Comparison of ENCODE assay signal across 8 cellular contexts in the genomic region with DNA sequence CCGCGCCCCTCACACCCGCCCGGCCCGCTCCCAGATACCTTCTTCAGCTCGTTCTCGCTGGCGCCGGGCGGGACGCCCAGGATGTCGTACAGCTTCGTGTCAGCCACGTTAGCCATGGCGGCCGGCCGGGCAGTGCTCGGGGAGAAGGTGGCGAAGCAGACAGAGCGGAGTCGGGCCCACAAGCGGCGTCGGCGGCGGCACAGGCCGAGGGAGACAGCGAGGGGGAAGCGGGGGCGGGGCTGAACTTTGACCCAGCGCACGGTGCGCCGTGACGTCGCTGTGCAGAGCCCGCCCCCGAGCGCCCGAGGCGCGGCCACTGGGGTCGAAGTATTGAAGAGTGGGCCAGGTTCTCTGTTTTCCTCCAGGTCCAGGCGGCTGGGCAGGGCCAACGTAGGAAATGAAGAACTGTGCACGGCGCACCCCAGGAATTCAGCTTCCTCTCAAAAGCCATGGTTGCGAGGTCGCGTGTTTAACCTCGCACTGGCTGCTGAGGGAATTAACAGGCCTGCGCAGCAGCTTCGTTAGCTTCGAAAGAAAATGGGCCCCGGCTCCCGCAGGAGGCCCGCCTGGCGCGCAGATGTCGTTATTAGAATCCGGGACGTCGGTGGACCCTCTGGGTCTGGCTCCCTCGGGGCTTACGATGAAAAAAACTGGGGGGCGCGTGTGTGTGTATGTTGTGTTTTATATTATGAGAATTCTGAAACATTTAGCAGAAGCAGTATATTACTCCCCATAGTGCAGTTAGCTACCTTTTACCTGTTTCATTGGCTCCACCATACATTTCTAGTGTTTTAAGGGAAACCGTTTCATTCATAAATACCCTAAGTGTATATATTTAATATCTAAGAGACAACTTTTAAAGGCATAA. TPM values are rescaled to one million over a fixed set of nuclear protein-coding genes. Genes with fewer than 3 reads are reported as not detected.
A peak's percentile ranks its signal among the peaks of the same experiment; 100 is the strongest.
DNase-seq lines count a peak whose midpoint lies in the region; ATAC-seq, FAIRE-seq and TF ChIP-seq lines count a peak whose summit lies in the region.

TSS of gene DNAJA2 (minus strand) at position 218 of the 868 bp plus-strand sequence. CDS start at position 116, 102 bp downstream.

- no peak for FAIRE-seq in kidney (lab: Jason Lieb, UNC)

- H3K4me3 ChIP-seq in AG10803 (ENCODE audit: low read length) (peak within 1 kb of the TSS; percentile 85), kidney (ENCODE audit: low read length in 2 of 2) (peak within 1 kb of the TSS; percentile 76 to 91)

- H3K36me3 ChIP-seq in kidney (ENCODE audit: control insufficient read depth in 1 of 2, insufficient read depth in 2 of 2, low read length in 2 of 2) = peaks cover 5 to 6% of the 10 kb centered on the region in 2 donors

- peak within 1 kb of the TSS; percentile 96 to 97 for H3K27ac ChIP-seq in kidney (ENCODE audit: low read depth in 2 of 2, low read length in 2 of 2)

- H3K9me3 ChIP-seq in kidney (ENCODE audit: control insufficient read depth in 1 of 2, low read length in 2 of 2) = no peaks in the 10 kb centered on the region

- DNase-seq in AG10803 (ENCODE audit: low read depth) (peak; percentile 85), NCI-H446 (lab: John Stamatoyannopoulos, UW) (peak; percentile 33 to 77), cerebellar cortex (ENCODE audit: low spot score) (peak; percentile 90), kidney (peak; percentile 97)
- DNase-seq in activated CD4-positive, CD25-positive, alpha-beta regulatory T cell treated with anti-CD3 and anti-CD28 coated beads, Interleukin-2, amount 50 U/mL, for 72 hours = peak; percentile 95
- peak; percentile 84 to 92 for DNase-seq in stimulated activated CD4-positive, alpha-beta T cell treated with anti-CD3 and anti-CD28 coated beads, Interleukin-15, amount 100 ng/mL, for 1 hour (ENCODE audit: low read depth in 1 of 2, low spot score in 1 of 2)

- intact Hi-C loops in kidney (cut with DNase I) = no loop called here

- H3K4me1 ChIP-seq in kidney (ENCODE audit: control insufficient read depth in 1 of 2, insufficient read depth in 1 of 2, low read depth in 1 of 2, low read length in 2 of 2) = peaks cover 11 to 18% of the 10 kb centered on the region in 2 donors

- peak within 1 kb of the TSS; percentile 77 to 86 for H3K9ac ChIP-seq in kidney (ENCODE audit: low read length in 2 of 2)

- ATAC-seq in GM19023 (IDR thresholded peaks at IDR 0.05; ENCODE audit: unreplicated experiment) (peak; percentile 88), HG03280 (IDR thresholded peaks at IDR 0.05; ENCODE audit: unreplicated experiment) (peak; percentile 89)

- TF ChIP-seq CTCF in AG10803 (conservative IDR thresholded peaks at IDR 0.05; ENCODE audit: low read length) (no peak), kidney (IDR thresholded peaks at IDR 0.05; ENCODE audit: borderline replicate concordance, extremely low read depth, insufficient read depth) (no peak)

RNA-seq across cellular contexts. Expression of gene DNAJA2, which starts in this region (rescaled TPM):
- 54.4 TPM for total RNA-seq in kidney
- 47.3 TPM for polyA plus RNA-seq in kidney (ENCODE audit: insufficient read depth, low read depth, low replicate concordance)

Comparison
In these comparisons a context has a peak if more than half of its experiments do, and no peak if none do; other contexts are left out.
1. Peak in every context shown above with its lines: DNase-seq, ATAC-seq, H3K4me3 ChIP-seq and H3K27ac ChIP-seq.